Comparison of ENCODE assay signal across 30 cellular contexts in genomic region chr15:77940548-77940947, GRCh38.
"Had no signal": no experiment of that assay in that cellular context is flagged by ENCODE, and none has a peak within 500 bp of the region (broad histone marks: within the 10 kb centered on the region; RNA-seq: fewer than 3 reads in every experiment).

No MANE protein-coding gene starts in this region.

- H3K4me2 ChIP-seq: smooth muscle cell had no signal

- H3K4me3 Mint-ChIP-seq: naive thymus-derived CD8-positive, alpha-beta T cell; natural killer cell treated with Interleukin-12 subunit alpha and Interleukin-12 subunit beta and Interleukin-15 and Interleukin-18, amount 100 ng/mL, for 72 hours; nephron progenitor cell; neural crest cell; stimulated activated effector memory CD8-positive, alpha-beta T cell treated with anti-CD3 and anti-CD28 coated beads, Interleukin-12 subunit alpha, Interleukin-12 subunit beta, amount 100 ng/mL, for 72 hours; stimulated activated naive B cell treated with anti-CD40 and anti-IgM and Interleukin-4, amounts not matched to agents 10 μg/mL and 1 μg/mL and 100 μg/mL, for 72 hours; stimulated activated naive CD8-positive, alpha-beta T cell treated with anti-CD3 and anti-CD28 coated beads, Interleukin-15, Interleukin-2, amounts not matched to agents 100 ng/mL and 50 ng/mL, for 24 hours had no signal

- FAIRE-seq: pancreas, urothelium cell line had no signal

- H3K9me3 ChIP-seq: neutrophil, pancreas, prostate gland, spleen, stomach, thoracic aorta, thyroid gland, tibial nerve, upper lobe of left lung, vagina had no signal

- H3K36me3 Mint-ChIP-seq: naive thymus-derived CD8-positive, alpha-beta T cell; natural killer cell treated with Interleukin-12 subunit alpha and Interleukin-12 subunit beta and Interleukin-15 and Interleukin-18, amount 100 ng/mL, for 72 hours; stimulated activated effector memory CD8-positive, alpha-beta T cell treated with anti-CD3 and anti-CD28 coated beads, Interleukin-12 subunit alpha, Interleukin-12 subunit beta, amount 100 ng/mL, for 72 hours; stimulated activated naive B cell treated with anti-CD40 and anti-IgM and Interleukin-4, amounts not matched to agents 10 μg/mL and 1 μg/mL and 100 μg/mL, for 72 hours had no signal

- H3K27me3 Mint-ChIP-seq: stimulated activated naive B cell treated with anti-CD40 and anti-IgM and Interleukin-4, amounts not matched to agents 10 μg/mL and 1 μg/mL and 100 μg/mL, for 72 hours; stimulated activated naive CD8-positive, alpha-beta T cell treated with anti-CD3 and anti-CD28 coated beads, Interleukin-15, Interleukin-2, amounts not matched to agents 100 ng/mL and 50 ng/mL, for 24 hours had no signal

- H3K4me3 ChIP-seq: pancreas, prostate gland, skin epidermis, smooth muscle cell, spleen, stomach, thoracic aorta, thyroid gland, tibial nerve, upper lobe of left lung, vagina had no signal

- H3K4me1 ChIP-seq: pancreas, prostate gland, vagina had no signal

- DNase-seq: naive thymus-derived CD8-positive, alpha-beta T cell; nephron progenitor cell; nucleus accumbens; retina; spleen; stimulated activated CD4-positive, alpha-beta T cell treated with anti-CD3 and anti-CD28 coated beads, Interleukin-12 subunit alpha, Interleukin-12 subunit beta, amount 100 ng/mL, for 4 hours; stimulated activated CD4-positive, alpha-beta T cell treated with anti-CD3 and anti-CD28 coated beads, Interleukin-2, amount 100 ng/mL, for 24 hours; stimulated activated CD4-positive, alpha-beta T cell treated with anti-CD3 and anti-CD28 coated beads, Interleukin-2, amount 100 ng/mL, for 48 hours; stimulated activated CD4-positive, alpha-beta T cell treated with anti-CD3 and anti-CD28 coated beads, Interleukin-4, amount 100 ng/mL, for 24 hours; stimulated activated naive B cell treated with anti-CD40 and anti-IgM and Interleukin-4, amounts not matched to agents 10 μg/mL and 1 μg/mL and 100 μg/mL, for 72 hours; stimulated activated naive CD4-positive, alpha-beta T cell treated with Interleukin-2 at 50 U/mL for 16 hours; stomach; thyroid gland; trophoblast cell had no signal

- H3K27ac ChIP-seq: neutrophil, pancreas, prostate gland, skin epidermis, spleen, stomach, thoracic aorta, thyroid gland, tibial nerve, upper lobe of left lung, vagina had no signal

- H3K27me3 ChIP-seq: neutrophil, pancreas, spleen, stomach, thyroid gland, tibial nerve, upper lobe of left lung, vagina had no signal

- H3K27ac Mint-ChIP-seq: naive thymus-derived CD8-positive, alpha-beta T cell; natural killer cell treated with Interleukin-12 subunit alpha and Interleukin-12 subunit beta and Interleukin-15 and Interleukin-18, amount 100 ng/mL, for 72 hours; stimulated activated effector memory CD8-positive, alpha-beta T cell treated with anti-CD3 and anti-CD28 coated beads, Interleukin-12 subunit alpha, Interleukin-12 subunit beta, amount 100 ng/mL, for 72 hours; stimulated activated naive CD8-positive, alpha-beta T cell treated with anti-CD3 and anti-CD28 coated beads, Interleukin-15, Interleukin-2, amounts not matched to agents 100 ng/mL and 50 ng/mL, for 24 hours had no signal

- H3K36me3 ChIP-seq: neutrophil, pancreas, prostate gland, spleen, stomach, thoracic aorta, thyroid gland, tibial nerve, upper lobe of left lung, vagina had no signal

- H3K9me3 Mint-ChIP-seq: naive thymus-derived CD8-positive, alpha-beta T cell; natural killer cell treated with Interleukin-12 subunit alpha and Interleukin-12 subunit beta and Interleukin-15 and Interleukin-18, amount 100 ng/mL, for 72 hours; nephron progenitor cell; neural crest cell; stimulated activated effector memory CD8-positive, alpha-beta T cell treated with anti-CD3 and anti-CD28 coated beads, Interleukin-12 subunit alpha, Interleukin-12 subunit beta, amount 100 ng/mL, for 72 hours; stimulated activated naive B cell treated with anti-CD40 and anti-IgM and Interleukin-4, amounts not matched to agents 10 μg/mL and 1 μg/mL and 100 μg/mL, for 72 hours; stimulated activated naive CD8-positive, alpha-beta T cell treated with anti-CD3 and anti-CD28 coated beads, Interleukin-15, Interleukin-2, amounts not matched to agents 100 ng/mL and 50 ng/mL, for 24 hours had no signal

- ATAC-seq: naive thymus-derived CD8-positive, alpha-beta T cell; natural killer cell treated with Interleukin-12 subunit alpha and Interleukin-12 subunit beta and Interleukin-15 and Interleukin-18, amount 100 ng/mL, for 72 hours; pancreas; right cardiac atrium; sciatic nerve; stimulated activated effector memory CD8-positive, alpha-beta T cell treated with anti-CD3 and anti-CD28 coated beads, Interleukin-12 subunit alpha, Interleukin-12 subunit beta, amount 100 ng/mL, for 72 hours; stimulated activated naive B cell treated with anti-CD40 and anti-IgM and Interleukin-4, amounts not matched to agents 10 μg/mL and 1 μg/mL and 100 μg/mL, for 72 hours had no signal
